ENCODE assay signal across 15 cellular contexts in genomic region chr3:45758871-45759270, GRCh38. TPM values are rescaled to one million over a fixed set of nuclear protein-coding genes. Genes with fewer than 3 reads are reported as not detected.
DNase-seq lines count a peak whose midpoint lies in the region; ATAC-seq lines count a peak whose summit lies in the region.
"Had no signal": no experiment of that assay in that cellular context is flagged by ENCODE, and none has a peak within 500 bp of the region (broad histone marks: within the 10 kb centered on the region; RNA-seq: fewer than 3 reads in every experiment).

No MANE protein-coding gene starts in this region.

- H3K14ac ChIP-seq in neuronal stem cell (ENCODE audit: low read length) = no peak overlapping the region

- no peak overlapping the region for H2BK120ac ChIP-seq in neuronal stem cell (ENCODE audit: low read depth, low read length)

- no peak overlapping the region for H2BK12ac ChIP-seq in neuronal stem cell (ENCODE audit: low read length)

- H3K27ac ChIP-seq in BLaER1 = no peak overlapping the region
- H3K27ac ChIP-seq in neuronal stem cell (replicated peaks; ENCODE audit: low read length) = no peak overlapping the region

- no peak overlapping the region for H3K4ac ChIP-seq in neuronal stem cell (ENCODE audit: low read length)

- H3K4me3 ChIP-seq in BLaER1 (no peak overlapping the region), neuronal stem cell (ENCODE audit: low read length in 2 of 2) (no peak overlapping the region)
- H3K4me3 ChIP-seq: GM23338 had no signal

- peak overlapping the region; percentile 18; the same call in 1 of the 2 replicates for H3K4me2 ChIP-seq in BLaER1
- H3K4me2 ChIP-seq in neuronal stem cell (ENCODE audit: insufficient read depth, low read length, poor library complexity, severe bottlenecking) = no peak overlapping the region
- H3K4me2 ChIP-seq: GM23338 had no signal

- H3K4me1 ChIP-seq in BLaER1 (peaks cover 8% of the 10 kb centered on the region), neuronal stem cell (ENCODE audit: control insufficient read depth in 2 of 2, insufficient read depth in 1 of 2, low read depth in 1 of 2, low read length in 2 of 2) (no peaks in the 10 kb centered on the region)

- H3K27me3 ChIP-seq in BLaER1 (no peaks in the 10 kb centered on the region), neuronal stem cell (ENCODE audit: control insufficient read depth in 3 of 3, insufficient read depth in 3 of 3, low read depth in 1 of 3, low read length in 3 of 3) (peaks cover 0 to 5% (median 0%) of the 10 kb centered on the region in 3 experiments)

- H3K79me1 ChIP-seq in neuronal stem cell (ENCODE audit: low read depth, low read length) = no peaks in the 10 kb centered on the region

- H3K9ac ChIP-seq in BLaER1 (no peak overlapping the region), neuronal stem cell (ENCODE audit: low read depth, low read length, poor library complexity) (no peak overlapping the region)

- H4K91ac ChIP-seq in neuronal stem cell (ENCODE audit: low read depth, low read length, poor library complexity) = no peak overlapping the region

- no peak overlapping the region for H2AFZ ChIP-seq in neuronal stem cell (ENCODE audit: low read length)
- H2AFZ ChIP-seq: GM23338 had no signal

- no peak overlapping the region for H2BK15ac ChIP-seq in neuronal stem cell (ENCODE audit: low read length)

- H3K9me3 ChIP-seq in BLaER1 = no peaks in the 10 kb centered on the region
- no peaks in the 10 kb centered on the region for H3K9me3 ChIP-seq in neuronal stem cell (replicated peaks in 1 of 2; ENCODE audit: control insufficient read depth in 2 of 2, insufficient read depth in 1 of 2, low read depth in 1 of 2, low read length in 2 of 2)

- no peaks in the 10 kb centered on the region for H4K20me1 ChIP-seq in BLaER1

- H2AK5ac ChIP-seq in neuronal stem cell (ENCODE audit: low read depth, low read length) = no peak overlapping the region

- no peak overlapping the region for H4K8ac ChIP-seq in neuronal stem cell (ENCODE audit: low read depth, low read length)

- H3K18ac ChIP-seq in neuronal stem cell (ENCODE audit: low read length) = no peak overlapping the region

- H2BK5ac ChIP-seq in neuronal stem cell (ENCODE audit: low read length) = no peak overlapping the region

- DNase-seq in SK-N-DZ (ENCODE audit: low spot score) = peak; percentile 10
- DNase-seq in left lobe of liver (ENCODE audit: low spot score) = peak; percentile 30
- no peak for DNase-seq in neuronal stem cell (ENCODE audit: low spot score)
- DNase-seq in NCI-H146 (lab: John Stamatoyannopoulos, UW) = no peak
- no peak for DNase-seq in foreskin melanocyte
- no peak for DNase-seq in A172 (ENCODE audit: low spot score)
- DNase-seq: COR-L47, DMS153, DMS79 treated with DMSO at 0.1 percent for 48 hours, EL, H9 had no signal

- H3K36me3 ChIP-seq in BLaER1 (no peaks in the 10 kb centered on the region), neuronal stem cell (replicated peaks in 1 of 2; ENCODE audit: control insufficient read depth in 2 of 2, insufficient read depth in 2 of 2, low read length in 2 of 2) (no peaks in the 10 kb centered on the region)

- peak overlapping the region; percentile 53 for H3K23ac ChIP-seq in neuronal stem cell (ENCODE audit: low read depth, low read length, poor library complexity)

- WGBS in neuronal stem cell (ENCODE audit: extremely low coverage in 2 of 2, insufficient read length in 2 of 2, insufficient replicate concordance in 1 of 2), 2 donors = no CpG with 5 or more reads among the region's 16 CpGs

- ATAC-seq in left lobe of liver = no peak
- ATAC-seq: CD8-positive, alpha-beta T cell; GM23338 had no signal

RNA-seq across cellular contexts. Expression of gene SLC6A20, which starts 37.5 kb away (rescaled TPM):
- polyA plus RNA-seq in SK-N-DZ (2014; cell fraction: cytosol; rRNA removed) = not detected in 2 replicates
- polyA plus RNA-seq in SK-N-DZ (2014; cell fraction: nucleus; rRNA removed) = not detected in 2 replicates
- 0.08 TPM for total RNA-seq in left lobe of liver
- not detected for polyA plus RNA-seq in neuronal stem cell (2013, experiment 1 of 2)
- not detected for polyA plus RNA-seq in neuronal stem cell (2013, experiment 2 of 2)
- not detected in 2 replicates for total RNA-seq in A172 (2014; rRNA removed; shearing (Covaris generic))
- polyA plus RNA-seq: CD14-positive monocyte had no signal

Comparison
In these comparisons a context has a peak if more than half of its experiments do, and no peak if none do; other contexts are left out.
1. DNase-seq: peak in SK-N-DZ (single experiment) and left lobe of liver (single experiment); none in neuronal stem cell (single experiment), NCI-H146 (single experiment), foreskin melanocyte (single experiment) and A172 (single experiment).